In genomic region chr12:68591716-68592437, GRCh38 we compare ENCODE assay signal across 1 cellular context.
TF ChIP-seq lines count a peak whose summit lies in the region.

No MANE protein-coding gene starts in this region.

TF ChIP-seq in GM12878, 131 proteins besides CTCF, POLR2A, EP300 and RAD21 (continued from another document and continues in another):
- TF ChIP-seq ZBTB40 (IDR thresholded peaks at IDR 0.05; ENCODE audit: borderline replicate concordance) (no peak), POU2F2 (IDR thresholded peaks at IDR 0.05; ENCODE audit: borderline replicate concordance, low read depth, low read length) (no peak), CBX5 (IDR thresholded peaks at IDR 0.05; ENCODE audit: low read depth) (no peak), BRCA1 (IDR thresholded peaks at IDR 0.05; ENCODE audit: low read depth, low read length) (no peak), CHD2 (IDR thresholded peaks at IDR 0.05; ENCODE audit: borderline replicate concordance, low read depth, low read length) (no peak), HDGF (IDR thresholded peaks at IDR 0.05) (no peak), YBX1 (IDR thresholded peaks at IDR 0.05) (no peak), ZNF687 (IDR thresholded peaks at IDR 0.05) (peak; percentile 50; the same call in 1 of the 2 replicates), SKIL (IDR thresholded peaks at IDR 0.05; ENCODE audit: low read depth, poor library complexity, severe bottlenecking) (no peak), NFIC (IDR thresholded peaks at IDR 0.05; ENCODE audit: low read depth, low read length) (no peak), ZNF207 (IDR thresholded peaks at IDR 0.05; ENCODE audit: borderline replicate concordance) (no peak), CREB1 (IDR thresholded peaks at IDR 0.05; ENCODE audit: low read depth) (no peak), DPF2 (IDR thresholded peaks at IDR 0.05) (no peak), BCL3 (IDR thresholded peaks at IDR 0.05; ENCODE audit: borderline replicate concordance, insufficient read depth, low read depth, low read length, poor library complexity, severe bottlenecking) (no peak), STAT3 (IDR thresholded peaks at IDR 0.05; ENCODE audit: low read depth, low read length) (no peak), BCL11A (IDR thresholded peaks at IDR 0.05; ENCODE audit: low read depth, low read length) (no peak), RELA (IDR thresholded peaks at IDR 0.05; ENCODE audit: borderline replicate concordance, partially characterized antibody) (no peak), EZH2 (IDR thresholded peaks at IDR 0.05; ENCODE audit: borderline replicate concordance, control insufficient read depth, low read depth, low read length) (no peak), EGR1 (IDR thresholded peaks at IDR 0.05; ENCODE audit: borderline replicate concordance in 1 of 2, low read depth in 2 of 2, low read length in 2 of 2) (no peak), CEBPB (IDR thresholded peaks at IDR 0.05; ENCODE audit: borderline replicate concordance in 1 of 2, low read depth in 2 of 2, low read length in 2 of 2) (no peak), ELK1 (IDR thresholded peaks at IDR 0.05; ENCODE audit: low read depth, low read length) (no peak), RFX5 (IDR thresholded peaks at IDR 0.05; ENCODE audit: low read depth, low read length) (no peak), ATF3 (IDR thresholded peaks at IDR 0.05; ENCODE audit: borderline replicate concordance, extremely low read depth, low read depth, low read length) (no peak), STAT1 (conservative IDR thresholded peaks at IDR 0.05) (no peak), ZNF24 (IDR thresholded peaks at IDR 0.05) (no peak), FOS (IDR thresholded peaks at IDR 0.05; ENCODE audit: borderline replicate concordance, extremely low read depth, insufficient read length) (no peak), ZBTB11 (CRISPR knock-in tag; IDR thresholded peaks at IDR 0.05) (no peak), LARP7 (IDR thresholded peaks at IDR 0.05) (no peak), PML (IDR thresholded peaks at IDR 0.05; ENCODE audit: low read length) (no peak), PAX5 (IDR thresholded peaks at IDR 0.05; ENCODE audit: borderline replicate concordance, low read depth, low read length) (peak; percentile 11; the same call in 1 of the 2 replicates), NKRF (conservative IDR thresholded peaks at IDR 0.05) (no peak), FOXK2 (IDR thresholded peaks at IDR 0.05) (no peak), SUPT20H (IDR thresholded peaks at IDR 0.05; ENCODE audit: borderline replicate concordance, control insufficient read depth, low read depth, low read length) (no peak), ZNF384 (IDR thresholded peaks at IDR 0.05; ENCODE audit: borderline replicate concordance, low read depth, low read length) (peak; percentile 68), FOXM1 (IDR thresholded peaks at IDR 0.05; ENCODE audit: low read depth, low read length) (0 out of 2 replicates have a peak, but pooled peaks have one; percentile 45), ATF2 (IDR thresholded peaks at IDR 0.05; ENCODE audit: low read length) (peak; percentile 46; the same call in 1 of the 2 replicates), TAF1 (IDR thresholded peaks at IDR 0.05; ENCODE audit: borderline replicate concordance, low read depth, low read length) (no peak)
